In genomic region chr16:4350787-4351659, GRCh38 we compare ENCODE assay signal across 8 cellular contexts. TPM values are rescaled to one million over a fixed set of nuclear protein-coding genes. Genes with fewer than 3 reads are reported as not detected.
DNase-seq lines count a peak whose midpoint lies in the region; ATAC-seq and TF ChIP-seq lines count a peak whose summit lies in the region.

TSS of gene PAM16 (minus strand) at chr16:4351321. CDS start at chr16:4351234, 87 bp downstream.

- BruUV-seq in PC-3 (replicated peaks; lab: Mats Ljungman, UMichigan) = no TSS peak

- H3K36me3 ChIP-seq in PC-3 (ENCODE audit: low read depth, low read length) (no peaks in the 10 kb centered on the region), esophagus (ENCODE audit: control insufficient read depth in 2 of 2, insufficient read depth in 2 of 2, low read length in 1 of 2) (peaks cover 0 to 8% of the 10 kb centered on the region in 2 donors), mucosa of stomach (ENCODE audit: control insufficient read depth, insufficient read depth, low read length) (no peaks in the 10 kb centered on the region)

- in situ Hi-C loops in KBM-7 (cut with MboI; ENCODE audit: low pct_unique_long_range_greater_than_20kb, low sequenced_read_pairs) = no loop called here

- intact Hi-C loops in PC-3 (cut with micrococcal nuclease) = no loop called here

- 0 to 1% methylated on average over 67 to 81 of the region's 81 CpGs for WGBS in esophagus, 2 donors

- peaks cover 50% of the 10 kb centered on the region for H3K79me2 ChIP-seq in PC-3 (ENCODE audit: low read length)

- H3F3A ChIP-seq in PC-3 (ENCODE audit: low read length, unreplicated experiment) = no peaks in the 10 kb centered on the region

- H3K9me2 ChIP-seq in PC-3 (replicated peaks; ENCODE audit: low read length) = no peaks in the 10 kb centered on the region

- H3K4me1 ChIP-seq in PC-3 (ENCODE audit: insufficient read depth, low read length) (peaks cover 7% of the 10 kb centered on the region; the same call in 1 of the 2 replicates), esophagus (ENCODE audit: control insufficient read depth in 2 of 2, insufficient read depth in 2 of 2, low read length in 1 of 2) (peaks cover 3 to 4% of the 10 kb centered on the region in 2 donors), mucosa of stomach (ENCODE audit: control insufficient read depth, insufficient read depth, low read length) (peaks cover 21% of the 10 kb centered on the region)

- peak; percentile 92 for DNase-seq in DMS153 treated with DMSO at 0.1 percent for 48 hours (lab: John Stamatoyannopoulos, UW; ENCODE audit: unreplicated experiment)
- peak; percentile 94 for DNase-seq in KBM-7
- DNase-seq in PC-3 = peak; percentile 90
- DNase-seq in activated T-cell treated with anti-CD3 and anti-CD28 coated beads for 48 hours (ENCODE audit: low read depth) = peak; percentile 99
- peak; percentile 97 to 98 for DNase-seq in stimulated activated CD8-positive, alpha-beta memory T cell treated with anti-CD3 and anti-CD28 coated beads, Interleukin-7, amount 100 ng/mL, for 1 hour (ENCODE audit: low read depth in 2 of 2)

- peak within 1 kb of the TSS; percentile 89 for H3K4me3 ChIP-seq in PC-3 (ENCODE audit: low read length)
- peak within 1 kb of the TSS; percentile 92 to 97 for H3K4me3 ChIP-seq in esophagus (ENCODE audit: low read depth in 1 of 2, low read length in 2 of 2)
- peak within 1 kb of the TSS; percentile 51 for H3K4me3 ChIP-seq in mucosa of stomach (ENCODE audit: low read length)

- H3K9me3 ChIP-seq in PC-3 (ENCODE audit: low read length) (no peaks in the 10 kb centered on the region), esophagus (ENCODE audit: control insufficient read depth in 2 of 2, insufficient read depth in 1 of 2, low read depth in 1 of 2, low read length in 1 of 2) (no peaks in the 10 kb centered on the region), mucosa of stomach (ENCODE audit: control insufficient read depth, low read length) (no peaks in the 10 kb centered on the region)

- H3K9ac ChIP-seq in PC-3 (ENCODE audit: low read length) = peak within 1 kb of the TSS; percentile 93
- peak within 1 kb of the TSS; percentile 69 for H3K9ac ChIP-seq in mucosa of stomach (ENCODE audit: low read length)

- POLR2A ChIA-PET in PC-3 (lab: Charles Lee; ENCODE audit: unreplicated experiment) = no interaction called here

- H3K27me3 ChIP-seq in PC-3 (ENCODE audit: low read length) (no peaks in the 10 kb centered on the region), esophagus (ENCODE audit: control insufficient read depth in 1 of 2, insufficient read depth in 2 of 2, low read length in 2 of 2) (no peaks in the 10 kb centered on the region), mucosa of stomach (ENCODE audit: control insufficient read depth, insufficient read depth, low read length) (no peaks in the 10 kb centered on the region)

- TF ChIP-seq CTCF in PC-3 (conservative IDR thresholded peaks at IDR 0.05; ENCODE audit: low read depth, low read length) = no peak

- H3K27ac ChIP-seq in PC-3 (ENCODE audit: low read length) = peak within 1 kb of the TSS; percentile 64
- H3K27ac ChIP-seq in esophagus (ENCODE audit: low read depth in 2 of 2, low read length in 1 of 2) = peak within 1 kb of the TSS; percentile 89

- peak within 1 kb of the TSS; percentile 77; the same call in 1 of the 2 replicates for H2AFZ ChIP-seq in PC-3 (ENCODE audit: low read length)

- CTCF ChIA-PET in PC-3 (lab: Charles Lee) = interaction anchor here (0.6 to 1.2 kb wide), 3 partner anchors 9 to 62 kb away, joined by 3 to 10 read pairs (median 3); no protein-coding TSS in a partner anchor

- peak within 1 kb of the TSS; percentile 84 for H3K4me2 ChIP-seq in PC-3 (ENCODE audit: low read length)

- H4K20me1 ChIP-seq in PC-3 (ENCODE audit: low read length) = 0 out of 2 replicates have a peak, but pooled peaks cover 4% of the 10 kb centered on the region

- ATAC-seq in GM21717 (IDR thresholded peaks at IDR 0.05; ENCODE audit: unreplicated experiment) (peak; percentile 71), PC-3 (peak; percentile 93)

RNA-seq across cellular contexts. Expression of gene PAM16, which starts in this region (rescaled TPM):
- total RNA-seq in PC-3 (2014; rRNA removed) = 91.2 and 95.5 TPM in 2 replicates
- 10 to 100 TPM; 48.2 to 86.1 TPM for polyA plus RNA-seq in esophagus

Comparison
In these comparisons a context has a peak if more than half of its experiments do, and no peak if none do; other contexts are left out.
1. Peak in every context shown above with its lines: DNase-seq, ATAC-seq, H3K4me3 ChIP-seq and H3K27ac ChIP-seq.